1 cellular context compared by ENCODE assay signal in genomic region chr22:22802346-22802970, GRCh38.
TF ChIP-seq lines count a peak whose summit lies in the region.

No MANE protein-coding gene starts in this region.

TF ChIP-seq in K562, 482 proteins besides CTCF, POLR2A, EP300 and RAD21 (continued from another document):
- TF ChIP-seq USF2 (CRISPR knock-in tag; IDR thresholded peaks at IDR 0.05) (peak; percentile 52; the same call in 1 of the 2 replicates), ZNF655 (CRISPR knock-in tag; IDR thresholded peaks at IDR 0.05) (no peak), TEAD4 (IDR thresholded peaks at IDR 0.05; ENCODE audit: low read length) (peak; percentile 52; the same call in 1 of the 2 replicates), TEAD4 (CRISPR knock-in tag; IDR thresholded peaks at IDR 0.05; ENCODE audit: borderline replicate concordance) (no peak), CHD2 (IDR thresholded peaks at IDR 0.05; ENCODE audit: low read depth, low read length) (no peak), ZKSCAN8 (CRISPR knock-in tag; IDR thresholded peaks at IDR 0.05) (no peak), ZBTB40 (IDR thresholded peaks at IDR 0.05) (no peak), ZBTB40 (CRISPR knock-in tag; IDR thresholded peaks at IDR 0.05) (peak; percentile 30; the same call in 1 of the 2 replicates)
